ENCODE assay signal across 30 cellular contexts in the genomic region with DNA sequence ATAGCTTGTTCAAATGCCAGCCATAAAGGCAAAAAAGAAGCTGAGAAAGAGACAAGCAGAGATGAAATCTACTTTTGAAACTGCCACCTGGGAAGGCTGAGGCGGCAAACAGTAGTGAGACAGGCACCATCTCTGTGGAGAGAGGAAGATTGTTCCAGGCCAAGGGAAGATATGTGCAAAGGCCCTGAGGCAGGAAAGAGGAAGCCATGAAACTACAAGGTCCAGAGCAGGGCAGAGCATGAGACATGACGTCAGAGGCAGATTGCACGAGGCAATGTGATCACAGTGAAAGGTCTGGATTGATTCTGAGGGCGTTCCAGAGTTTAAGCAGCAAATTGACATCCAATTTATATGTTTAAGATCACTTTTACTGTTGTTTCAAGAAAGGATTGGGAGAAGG.
"Had no signal": no experiment of that assay in that cellular context is flagged by ENCODE, and none has a peak within 500 bp of the region (broad histone marks: within the 10 kb centered on the region; RNA-seq: fewer than 3 reads in every experiment).

No MANE protein-coding gene starts in this region.

- H3K27ac Mint-ChIP-seq: activated CD8-positive, alpha-beta T cell treated with anti-CD3 and anti-CD28 coated beads, Interleukin-2, amount 10 ng/mL, durations not matched to agents 7 days and 5 days; activated naive CD4-positive, alpha-beta T cell treated with anti-CD3 and anti-CD28 coated beads, Interleukin-2, amount 50 U/mL, for 24 hours; activated T-helper 1 cell treated with anti-CD3 and anti-CD28 coated beads, Interleukin-12 subunit alpha, Interleukin-12 subunit beta, Interleukin-2, Interleukin-4 antibody, amounts not matched to agents 30 ng/mL and 10 ng/mL and 1 ng/mL, durations not matched to agents 14 hours and 24 hours and 36 hours; effector memory CD8-positive, alpha-beta T cell; natural killer cell treated with Interleukin-12 subunit alpha and Interleukin-12 subunit beta and Interleukin-15 and Interleukin-18, amount 100 ng/mL, for 72 hours; stimulated activated effector memory CD8-positive, alpha-beta T cell treated with anti-CD3 and anti-CD28 coated beads, Interleukin-12 subunit alpha, Interleukin-12 subunit beta, amount 100 ng/mL, for 72 hours; T-helper 2 cell treated with Interferon-gamma antibody and Interleukin-4, amounts not matched to agents 5 μg/mL and 100 μg/mL, for 36 hours had no signal

- H3K27ac ChIP-seq: ascending aorta, brain microvascular endothelial cell, gastrocnemius medialis, left ventricle myocardium inferior, neutrophil, ovary, prostate gland, right atrium auricular region, skin epidermis, transverse colon, WERI-Rb-1 had no signal

- H3K4me3 ChIP-seq: ascending aorta, gastrocnemius medialis, left ventricle myocardium inferior, ovary, prostate gland, right atrium auricular region, skin epidermis, transverse colon, uterus had no signal

- H3K36me3 Mint-ChIP-seq: activated naive CD4-positive, alpha-beta T cell treated with anti-CD3 and anti-CD28 coated beads, Interleukin-2, amount 50 U/mL, for 24 hours; natural killer cell treated with Interleukin-12 subunit alpha and Interleukin-12 subunit beta and Interleukin-15 and Interleukin-18, amount 100 ng/mL, for 72 hours; stimulated activated effector memory CD8-positive, alpha-beta T cell treated with anti-CD3 and anti-CD28 coated beads, Interleukin-12 subunit alpha, Interleukin-12 subunit beta, amount 100 ng/mL, for 72 hours had no signal

- H3K4me1 Mint-ChIP-seq: activated naive CD4-positive, alpha-beta T cell treated with anti-CD3 and anti-CD28 coated beads, Interleukin-2, amount 50 U/mL, for 24 hours; stimulated activated effector memory CD8-positive, alpha-beta T cell treated with anti-CD3 and anti-CD28 coated beads, Interleukin-12 subunit alpha, Interleukin-12 subunit beta, amount 100 ng/mL, for 72 hours had no signal

- H3K9me3 ChIP-seq: ascending aorta, gastrocnemius medialis, left ventricle myocardium inferior, neutrophil, ovary, prostate gland, right atrium auricular region, transverse colon, uterus had no signal

- ATAC-seq: activated CD8-positive, alpha-beta T cell treated with anti-CD3 and anti-CD28 coated beads, Interleukin-2, amount 10 ng/mL, durations not matched to agents 7 days and 5 days; effector memory CD8-positive, alpha-beta T cell; esophagus mucosa; gastrocnemius medialis; natural killer cell treated with Interleukin-12 subunit alpha and Interleukin-12 subunit beta and Interleukin-15 and Interleukin-18, amount 100 ng/mL, for 72 hours; stimulated activated effector memory CD8-positive, alpha-beta T cell treated with anti-CD3 and anti-CD28 coated beads, Interleukin-12 subunit alpha, Interleukin-12 subunit beta, amount 100 ng/mL, for 72 hours had no signal

- H3K9me3 Mint-ChIP-seq: activated T-helper 1 cell treated with anti-CD3 and anti-CD28 coated beads, Interleukin-12 subunit alpha, Interleukin-12 subunit beta, Interleukin-2, Interleukin-4 antibody, amounts not matched to agents 30 ng/mL and 10 ng/mL and 1 ng/mL, durations not matched to agents 14 hours and 24 hours and 36 hours; natural killer cell treated with Interleukin-12 subunit alpha and Interleukin-12 subunit beta and Interleukin-15 and Interleukin-18, amount 100 ng/mL, for 72 hours; stimulated activated effector memory CD8-positive, alpha-beta T cell treated with anti-CD3 and anti-CD28 coated beads, Interleukin-12 subunit alpha, Interleukin-12 subunit beta, amount 100 ng/mL, for 72 hours; T-helper 2 cell treated with Interferon-gamma antibody and Interleukin-4, amounts not matched to agents 5 μg/mL and 100 μg/mL, for 36 hours had no signal

- H3K27me3 ChIP-seq: ascending aorta, brain microvascular endothelial cell, gastrocnemius medialis, neutrophil, ovary, right atrium auricular region, transverse colon, uterus had no signal

- H3K4me1 ChIP-seq: gastrocnemius medialis, prostate gland, transverse colon, uterus had no signal

- DNase-seq: activated CD4-positive, alpha-beta T cell treated with anti-CD3 and anti-CD28 coated beads for 1 hour; activated CD4-positive, alpha-beta T cell treated with anti-CD3 and anti-CD28 coated beads, Interleukin-2, amount 50 U/mL, for 1 hour; activated CD8-positive, alpha-beta T cell treated with anti-CD3 and anti-CD28 coated beads, Interleukin-2, amount 10 ng/mL, durations not matched to agents 7 days and 5 days; activated gamma-delta T cell treated with Interleukin-2 at 50 U/mL for 16 hours; brain microvascular endothelial cell; central memory CD4-positive, alpha-beta T cell; effector memory CD8-positive, alpha-beta T cell; gastrocnemius medialis; hypothalamus; left ventricle myocardium inferior; midbrain; ovary; stimulated activated CD4-positive, alpha-beta T cell treated with anti-CD3 and anti-CD28 coated beads, Interleukin-2, amount 100 ng/mL, for 24 hours; transverse colon; uterus; WERI-Rb-1 had no signal

- H3K36me3 ChIP-seq: ascending aorta, brain microvascular endothelial cell, gastrocnemius medialis, left ventricle myocardium inferior, neutrophil, ovary, prostate gland, right atrium auricular region, transverse colon, uterus, WERI-Rb-1 had no signal

- FAIRE-seq: colon, endothelial cell of umbilical vein, TTC549 had no signal

- H3K4me3 Mint-ChIP-seq: activated CD8-positive, alpha-beta T cell treated with anti-CD3 and anti-CD28 coated beads, Interleukin-2, amount 10 ng/mL, durations not matched to agents 7 days and 5 days; activated naive CD4-positive, alpha-beta T cell treated with anti-CD3 and anti-CD28 coated beads, Interleukin-2, amount 50 U/mL, for 24 hours; activated T-helper 1 cell treated with anti-CD3 and anti-CD28 coated beads, Interleukin-12 subunit alpha, Interleukin-12 subunit beta, Interleukin-2, Interleukin-4 antibody, amounts not matched to agents 30 ng/mL and 10 ng/mL and 1 ng/mL, durations not matched to agents 14 hours and 24 hours and 36 hours; effector memory CD8-positive, alpha-beta T cell; natural killer cell treated with Interleukin-12 subunit alpha and Interleukin-12 subunit beta and Interleukin-15 and Interleukin-18, amount 100 ng/mL, for 72 hours; stimulated activated effector memory CD8-positive, alpha-beta T cell treated with anti-CD3 and anti-CD28 coated beads, Interleukin-12 subunit alpha, Interleukin-12 subunit beta, amount 100 ng/mL, for 72 hours; T-helper 2 cell treated with Interferon-gamma antibody and Interleukin-4, amounts not matched to agents 5 μg/mL and 100 μg/mL, for 36 hours had no signal
